1 cellular context compared by ENCODE assay signal in genomic region chr4:1768367-1769034, GRCh38.
TF ChIP-seq lines count a peak whose summit lies in the region.

No MANE protein-coding gene starts in this region.

TF ChIP-seq in WTC11, 78 proteins besides CTCF, POLR2A, EP300 and RAD21 (continued from another document):
- TF ChIP-seq ATF2 (CRISPR knock-in tag; IDR thresholded peaks at IDR 0.05; ENCODE audit: borderline replicate concordance, low read depth) (no peak), JAZF1 (CRISPR knock-in tag; IDR thresholded peaks at IDR 0.05) (no peak), ZMAT4 (CRISPR knock-in tag; IDR thresholded peaks at IDR 0.05) (no peak), ZBTB43 (CRISPR knock-in tag; IDR thresholded peaks at IDR 0.05) (no peak)
- TF ChIP-seq, protein P1, sequence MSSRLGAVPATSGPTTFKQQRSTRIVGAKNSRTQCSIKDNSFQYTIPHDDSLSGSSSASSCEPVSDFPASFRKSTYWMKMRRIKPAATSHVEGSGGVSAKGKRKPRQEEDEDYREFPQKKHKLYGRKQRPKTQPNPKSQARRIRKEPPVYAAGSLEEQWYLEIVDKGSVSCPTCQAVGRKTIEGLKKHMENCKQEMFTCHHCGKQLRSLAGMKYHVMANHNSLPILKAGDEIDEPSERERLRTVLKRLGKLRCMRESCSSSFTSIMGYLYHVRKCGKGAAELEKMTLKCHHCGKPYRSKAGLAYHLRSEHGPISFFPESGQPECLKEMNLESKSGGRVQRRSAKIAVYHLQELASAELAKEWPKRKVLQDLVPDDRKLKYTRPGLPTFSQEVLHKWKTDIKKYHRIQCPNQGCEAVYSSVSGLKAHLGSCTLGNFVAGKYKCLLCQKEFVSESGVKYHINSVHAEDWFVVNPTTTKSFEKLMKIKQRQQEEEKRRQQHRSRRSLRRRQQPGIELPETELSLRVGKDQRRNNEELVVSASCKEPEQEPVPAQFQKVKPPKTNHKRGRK (CRISPR knock-in tag; IDR thresholded peaks at IDR 0.05; ENCODE audit: borderline replicate concordance): no peak
